19 cellular contexts compared by ENCODE assay signal in genomic region chr9:121214005-121214404, GRCh38. TPM values are rescaled to one million over a fixed set of nuclear protein-coding genes. Genes with fewer than 3 reads are reported as not detected.
DNase-seq lines count a peak whose midpoint lies in the region; ATAC-seq and TF ChIP-seq lines count a peak whose summit lies in the region.
"Had no signal": no experiment of that assay in that cellular context is flagged by ENCODE, and none has a peak within 500 bp of the region (broad histone marks: within the 10 kb centered on the region; RNA-seq: fewer than 3 reads in every experiment).

No MANE protein-coding gene starts in this region.

- H4K20me1 ChIP-seq in Loucy (ENCODE audit: insufficient read depth, low read length, poor library complexity, severe bottlenecking): no peaks in the 10 kb centered on the region

- H3K9ac ChIP-seq in Loucy (ENCODE audit: low read depth, low read length, poor library complexity, severe bottlenecking): no peak overlapping the region

- intact Hi-C loops in dendritic cell treated with granulocyte-macrophage colony-stimulating factor and Interleukin-4, amounts not matched to agents 40 ng/mL and 50 ng/mL, for 4 days (cut with micrococcal nuclease): loop anchor here (5.0 kb wide), 3 partner anchors 83 to 188 kb away; partner anchors contain the start of gene STOM

- H3K27me3 Mint-ChIP-seq in activated naive CD8-positive, alpha-beta T cell treated with anti-CD3 and anti-CD28 coated beads, Interleukin-2, amount 10 ng/mL, durations not matched to agents 7 days and 5 days: no peaks in the 10 kb centered on the region
- no peaks in the 10 kb centered on the region for H3K27me3 Mint-ChIP-seq in activated naive CD8-positive, alpha-beta T cell treated with anti-CD3 and anti-CD28 coated beads for 36 hours
- H3K27me3 Mint-ChIP-seq in dendritic cell treated with granulocyte-macrophage colony-stimulating factor and Interleukin-4, amounts not matched to agents 40 ng/mL and 50 ng/mL, for 4 days: no peaks in the 10 kb centered on the region
- H3K27me3 Mint-ChIP-seq in activated CD4-positive, alpha-beta memory T cell treated with anti-CD3 and anti-CD28 coated beads, Interleukin-2, amount 10 ng/mL, durations not matched to agents 7 days and 5 days: no peaks in the 10 kb centered on the region
- H3K27me3 Mint-ChIP-seq: CD4-positive, alpha-beta memory T cell had no signal

- H3K9me2 ChIP-seq in Loucy (replicated peaks; ENCODE audit: low read depth, low read length): no peaks in the 10 kb centered on the region

- H3K9me3 ChIP-seq in Loucy (ENCODE audit: insufficient read depth, low read depth, low read length): no peaks in the 10 kb centered on the region
- H3K9me3 ChIP-seq: SJSA1 had no signal

- H3K36me3 ChIP-seq in Loucy (ENCODE audit: insufficient read depth, low read length): no peaks in the 10 kb centered on the region
- H3K36me3 ChIP-seq: SJSA1 had no signal

- H3F3A ChIP-seq in Loucy (ENCODE audit: low read depth): no peaks in the 10 kb centered on the region

- ATAC-seq in activated naive CD8-positive, alpha-beta T cell treated with anti-CD3 and anti-CD28 coated beads, Interleukin-2, amount 10 ng/mL, durations not matched to agents 7 days and 5 days (ENCODE audit: low read depth): no peak

- H3K27me3 ChIP-seq in Loucy (ENCODE audit: insufficient read depth, low read length, poor library complexity, severe bottlenecking): no peaks in the 10 kb centered on the region
- H3K27me3 ChIP-seq: SJSA1 had no signal

- H3K79me2 ChIP-seq in Loucy (ENCODE audit: insufficient read depth, low read length): no peaks in the 10 kb centered on the region

- TF ChIP-seq CTCF in Loucy (conservative IDR thresholded peaks at IDR 0.05; ENCODE audit: low read length): no peak

- no peak overlapping the region for H3K4me2 ChIP-seq in Loucy (ENCODE audit: low read depth, low read length, poor library complexity, severe bottlenecking)

- H3K4me3 ChIP-seq in Loucy (ENCODE audit: low read length, poor library complexity, severe bottlenecking): no peak overlapping the region
- H3K4me3 ChIP-seq: SJSA1 had no signal

- no peak for DNase-seq in activated naive CD8-positive, alpha-beta T cell treated with anti-CD3 and anti-CD28 coated beads, Interleukin-2, amount 10 ng/mL, durations not matched to agents 7 days and 5 days
- DNase-seq in activated naive CD8-positive, alpha-beta T cell treated with anti-CD3 and anti-CD28 coated beads for 36 hours: no peak
- DNase-seq in T-helper 2 cell: no peak
- no peak for DNase-seq in NCI-H526 treated with DMSO at 0.1 percent for 48 hours (lab: John Stamatoyannopoulos, UW)
- no peak for DNase-seq in activated CD4-positive, alpha-beta memory T cell treated with anti-CD3 and anti-CD28 coated beads, Interleukin-2, amount 10 ng/mL, durations not matched to agents 7 days and 5 days
- DNase-seq: 8988T; ACHN; CD4-positive, alpha-beta memory T cell; COR-L47; KBM-7; MM.1S; NCI-H1048; NCI-H1694; NCI-H446 treated with DMSO at 0.1 percent for 48 hours; Right ventricle myocardium superior; RPMI8226 had no signal

- CTCF ChIA-PET in activated CD4-positive, alpha-beta memory T cell treated with anti-CD3 and anti-CD28 coated beads, Interleukin-2, amount 10 ng/mL, durations not matched to agents 7 days and 5 days (lab: Charles Lee): interaction anchor here (0.8 to 4.5 kb wide), 19 partner anchors 9 to 570 kb away, joined by 3 to 36 read pairs (median 8); partner anchors contain the start of genes GSN and RAB14

- POLR2A ChIA-PET in activated naive CD8-positive, alpha-beta T cell treated with anti-CD3 and anti-CD28 coated beads, Interleukin-2, amount 10 ng/mL, durations not matched to agents 7 days and 5 days (lab: Charles Lee): no interaction called here
- POLR2A ChIA-PET in activated CD4-positive, alpha-beta memory T cell treated with anti-CD3 and anti-CD28 coated beads, Interleukin-2, amount 10 ng/mL, durations not matched to agents 7 days and 5 days (lab: Charles Lee): interaction anchor here (1.2 kb wide), 1 partner anchor 140 kb away, joined by 3 read pairs; no protein-coding TSS in a partner anchor

- H3K4me1 Mint-ChIP-seq in activated naive CD8-positive, alpha-beta T cell treated with anti-CD3 and anti-CD28 coated beads, Interleukin-2, amount 10 ng/mL, durations not matched to agents 7 days and 5 days: peaks cover 18% of the 10 kb centered on the region
- peaks cover 3% of the 10 kb centered on the region for H3K4me1 Mint-ChIP-seq in activated naive CD8-positive, alpha-beta T cell treated with anti-CD3 and anti-CD28 coated beads for 36 hours
- peaks cover 48% of the 10 kb centered on the region for H3K4me1 Mint-ChIP-seq in dendritic cell treated with granulocyte-macrophage colony-stimulating factor and Interleukin-4, amounts not matched to agents 40 ng/mL and 50 ng/mL, for 4 days (ENCODE audit: low read depth)
- peaks cover 23% of the 10 kb centered on the region for H3K4me1 Mint-ChIP-seq in activated CD4-positive, alpha-beta memory T cell treated with anti-CD3 and anti-CD28 coated beads, Interleukin-2, amount 10 ng/mL, durations not matched to agents 7 days and 5 days

- peaks cover 14% of the 10 kb centered on the region for H3K4me1 ChIP-seq in Loucy (ENCODE audit: insufficient read depth, low read length, poor library complexity, severe bottlenecking)

- peak overlapping the region; percentile 8; the same call in 1 of the 2 replicates for H2AFZ ChIP-seq in Loucy (ENCODE audit: low read length)

- H3K9me3 Mint-ChIP-seq in activated naive CD8-positive, alpha-beta T cell treated with anti-CD3 and anti-CD28 coated beads, Interleukin-2, amount 10 ng/mL, durations not matched to agents 7 days and 5 days: no peaks in the 10 kb centered on the region
- H3K9me3 Mint-ChIP-seq in activated naive CD8-positive, alpha-beta T cell treated with anti-CD3 and anti-CD28 coated beads for 36 hours: no peaks in the 10 kb centered on the region
- H3K9me3 Mint-ChIP-seq in dendritic cell treated with granulocyte-macrophage colony-stimulating factor and Interleukin-4, amounts not matched to agents 40 ng/mL and 50 ng/mL, for 4 days: no peaks in the 10 kb centered on the region
- H3K9me3 Mint-ChIP-seq in activated CD4-positive, alpha-beta memory T cell treated with anti-CD3 and anti-CD28 coated beads, Interleukin-2, amount 10 ng/mL, durations not matched to agents 7 days and 5 days: no peaks in the 10 kb centered on the region
- H3K9me3 Mint-ChIP-seq: CD4-positive, alpha-beta memory T cell had no signal

- peaks cover 14% of the 10 kb centered on the region for H3K36me3 Mint-ChIP-seq in activated naive CD8-positive, alpha-beta T cell treated with anti-CD3 and anti-CD28 coated beads, Interleukin-2, amount 10 ng/mL, durations not matched to agents 7 days and 5 days
- H3K36me3 Mint-ChIP-seq in activated naive CD8-positive, alpha-beta T cell treated with anti-CD3 and anti-CD28 coated beads for 36 hours: peaks cover 3% of the 10 kb centered on the region
- no peaks in the 10 kb centered on the region for H3K36me3 Mint-ChIP-seq in dendritic cell treated with granulocyte-macrophage colony-stimulating factor and Interleukin-4, amounts not matched to agents 40 ng/mL and 50 ng/mL, for 4 days (ENCODE audit: low read depth)
- peaks cover 2% of the 10 kb centered on the region for H3K36me3 Mint-ChIP-seq in activated CD4-positive, alpha-beta memory T cell treated with anti-CD3 and anti-CD28 coated beads, Interleukin-2, amount 10 ng/mL, durations not matched to agents 7 days and 5 days (ENCODE audit: low read depth)

- no peak overlapping the region for H3K4me3 Mint-ChIP-seq in activated naive CD8-positive, alpha-beta T cell treated with anti-CD3 and anti-CD28 coated beads, Interleukin-2, amount 10 ng/mL, durations not matched to agents 7 days and 5 days
- H3K4me3 Mint-ChIP-seq in activated naive CD8-positive, alpha-beta T cell treated with anti-CD3 and anti-CD28 coated beads for 36 hours: no peak overlapping the region
- H3K4me3 Mint-ChIP-seq in dendritic cell treated with granulocyte-macrophage colony-stimulating factor and Interleukin-4, amounts not matched to agents 40 ng/mL and 50 ng/mL, for 4 days: no peak overlapping the region
- H3K4me3 Mint-ChIP-seq in activated CD4-positive, alpha-beta memory T cell treated with anti-CD3 and anti-CD28 coated beads, Interleukin-2, amount 10 ng/mL, durations not matched to agents 7 days and 5 days: no peak overlapping the region
- H3K4me3 Mint-ChIP-seq: CD4-positive, alpha-beta memory T cell had no signal

- H3K27ac Mint-ChIP-seq in activated naive CD8-positive, alpha-beta T cell treated with anti-CD3 and anti-CD28 coated beads, Interleukin-2, amount 10 ng/mL, durations not matched to agents 7 days and 5 days: peak overlapping the region; percentile 13
- no peak overlapping the region for H3K27ac Mint-ChIP-seq in activated naive CD8-positive, alpha-beta T cell treated with anti-CD3 and anti-CD28 coated beads for 36 hours
- H3K27ac Mint-ChIP-seq in dendritic cell treated with granulocyte-macrophage colony-stimulating factor and Interleukin-4, amounts not matched to agents 40 ng/mL and 50 ng/mL, for 4 days: peak overlapping the region; percentile 47
- H3K27ac Mint-ChIP-seq in activated CD4-positive, alpha-beta memory T cell treated with anti-CD3 and anti-CD28 coated beads, Interleukin-2, amount 10 ng/mL, durations not matched to agents 7 days and 5 days: no peak overlapping the region

RNA-seq across cellular contexts. Expression of gene RAB14, which starts 12.3 kb away (rescaled TPM):
- total RNA-seq in activated naive CD8-positive, alpha-beta T cell treated with anti-CD3 and anti-CD28 coated beads, Interleukin-2, amount 10 ng/mL, durations not matched to agents 7 days and 5 days: 10 to 100 TPM; 68.3 to 70.5 TPM
- 10 to 100 TPM; 58.4 to 61.0 TPM for total RNA-seq in activated naive CD8-positive, alpha-beta T cell treated with anti-CD3 and anti-CD28 coated beads for 36 hours
- 10 to 100 TPM; 65.8 to 68.1 TPM for total RNA-seq in activated CD4-positive, alpha-beta memory T cell treated with anti-CD3 and anti-CD28 coated beads, Interleukin-2, amount 10 ng/mL, durations not matched to agents 7 days and 5 days

RNA-seq across cellular contexts. Expression of gene GSN, which starts 54.0 kb away (rescaled TPM):
- 1 to 10 TPM; 8.0 to 9.6 TPM for total RNA-seq in activated naive CD8-positive, alpha-beta T cell treated with anti-CD3 and anti-CD28 coated beads, Interleukin-2, amount 10 ng/mL, durations not matched to agents 7 days and 5 days
- 1 to 10 TPM; 1.7 to 1.8 TPM for total RNA-seq in activated naive CD8-positive, alpha-beta T cell treated with anti-CD3 and anti-CD28 coated beads for 36 hours
- 1 to 10 TPM; 5.8 to 6.0 TPM for total RNA-seq in activated CD4-positive, alpha-beta memory T cell treated with anti-CD3 and anti-CD28 coated beads, Interleukin-2, amount 10 ng/mL, durations not matched to agents 7 days and 5 days

Comparison
In these comparisons a context has a peak if more than half of its experiments do, and no peak if none do; other contexts are left out.
1. H3K27ac Mint-ChIP-seq: peak in activated naive CD8-positive, alpha-beta T cell treated with anti-CD3 and anti-CD28 coated beads, Interleukin-2, amount 10 ng/mL, durations not matched to agents 7 days and 5 days (single experiment) and dendritic cell treated with granulocyte-macrophage colony-stimulating factor and Interleukin-4, amounts not matched to agents 40 ng/mL and 50 ng/mL, for 4 days (single experiment); none in activated naive CD8-positive, alpha-beta T cell treated with anti-CD3 and anti-CD28 coated beads for 36 hours (single experiment) and activated CD4-positive, alpha-beta memory T cell treated with anti-CD3 and anti-CD28 coated beads, Interleukin-2, amount 10 ng/mL, durations not matched to agents 7 days and 5 days (single experiment).